ENCODE assay signal across 12 cellular contexts in the genomic region with DNA sequence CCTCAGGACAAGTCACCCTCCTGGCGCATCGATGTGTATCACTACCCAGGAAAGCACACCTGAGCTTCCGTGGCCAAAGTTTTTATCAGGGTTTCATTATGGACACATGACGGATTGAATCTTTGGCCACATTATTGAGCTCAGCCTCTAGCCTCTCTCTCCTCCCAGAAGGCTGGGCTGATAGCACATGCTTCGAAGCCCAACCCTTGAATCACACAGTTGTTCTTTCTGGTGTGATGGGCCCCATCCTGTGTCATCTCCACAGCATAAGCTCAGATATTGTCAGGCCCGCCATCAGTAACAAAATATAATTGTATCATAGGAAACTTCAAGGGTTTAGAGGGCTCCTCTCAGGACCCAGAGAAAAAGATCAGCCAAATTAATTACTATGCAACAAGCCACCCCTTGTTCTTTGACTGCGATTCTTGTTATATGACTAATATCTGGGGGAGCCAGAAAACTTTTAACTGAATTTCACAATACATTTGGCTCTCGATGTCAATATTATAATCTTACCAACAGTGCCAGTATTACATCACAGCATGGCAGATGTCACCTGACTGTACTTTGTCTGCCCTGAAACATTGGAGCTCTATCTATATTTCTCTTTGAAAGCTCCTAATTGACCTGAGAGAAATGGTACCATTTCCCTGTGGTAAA. TPM values are rescaled to one million over a fixed set of nuclear protein-coding genes. Genes with fewer than 3 reads are reported as not detected.
DNase-seq lines count a peak whose midpoint lies in the region; ATAC-seq and TF ChIP-seq lines count a peak whose summit lies in the region.
"Not testable (repeated sequence)": the region's sequence is repeated elsewhere in the genome, so short reads cannot be mapped to it uniquely, and the experiment has no call there.
"Had no signal": no experiment of that assay in that cellular context is flagged by ENCODE, and none has a peak within 500 bp of the region (broad histone marks: within the 10 kb centered on the region; RNA-seq: fewer than 3 reads in every experiment).

No MANE protein-coding gene starts in this region.

- not testable (repeated sequence) for H3K9me3 ChIP-seq in RWPE2 (ENCODE audit: severe bottlenecking); lower lobe of right lung; aorta (ENCODE audit: control insufficient read depth, low read length)

- not testable (repeated sequence) for H3K36me3 ChIP-seq in RWPE2 (ENCODE audit: low read depth); lower lobe of right lung; aorta (ENCODE audit: control insufficient read depth in 1 of 2, insufficient read depth in 2 of 2, low read length in 1 of 2)

- not testable (repeated sequence) for H3K4me1 ChIP-seq in RWPE2 (ENCODE audit: insufficient read depth, poor library complexity, severe bottlenecking); foreskin keratinocyte; lower lobe of right lung; aorta (ENCODE audit: control insufficient read depth in 1 of 2, insufficient read depth in 2 of 2, low read length in 2 of 2)

- ATAC-seq in RWPE2 (ENCODE audit: low read depth) (peak; percentile 77), foreskin keratinocyte (peak; percentile 74), Right ventricle myocardium superior (ENCODE audit: poor library complexity) (peak; percentile 75), left ventricle myocardium superior (peak; percentile 81), left lobe of liver (peak; percentile 42), lower lobe of right lung (peak; percentile 23 to 37), sciatic nerve (peak; percentile 78), aorta (ENCODE audit: low FRiP score) (peak; percentile 78)

- WGBS in aorta, 2 donors: no CpG with 5 or more reads among the region's 8 CpGs

- TF ChIP-seq CTCF in RWPE2 (IDR thresholded peaks at IDR 0.05; ENCODE audit: poor library complexity, severe bottlenecking); foreskin keratinocyte (conservative IDR thresholded peaks at IDR 0.05); lower lobe of right lung (IDR thresholded peaks at IDR 0.05): not testable (repeated sequence)

- not testable (repeated sequence) for H3K4me3 ChIP-seq in RWPE2 (ENCODE audit: severe bottlenecking); lower lobe of right lung; aorta (ENCODE audit: low read length in 2 of 2)

- intact Hi-C loops in Right ventricle myocardium superior (cut with DNase I); left ventricle myocardium superior (cut with micrococcal nuclease); lower lobe of right lung (cut with DNase I); sciatic nerve (cut with DNase I); aorta (cut with DNase I): not testable (repeated sequence)

- not testable (repeated sequence) for DNase-seq in RWPE2 (ENCODE audit: low spot score); foreskin keratinocyte; Right ventricle myocardium superior; left ventricle myocardium superior; left lobe of liver (ENCODE audit: low spot score); lower lobe of right lung; sciatic nerve (ENCODE audit: low spot score); aorta

- H3K27me3 ChIP-seq in RWPE2 (ENCODE audit: insufficient read depth, poor library complexity, severe bottlenecking); foreskin keratinocyte; lower lobe of right lung (ENCODE audit: low read depth); aorta (ENCODE audit: control insufficient read depth in 1 of 2, insufficient read depth in 2 of 2, low read length in 1 of 2): not testable (repeated sequence)

- not testable (repeated sequence) for H3K27ac ChIP-seq in RWPE2 (ENCODE audit: poor library complexity, severe bottlenecking); foreskin keratinocyte; lower lobe of right lung; aorta (ENCODE audit: low read depth in 1 of 2, low read length in 2 of 2)

RNA-seq across cellular contexts. Expression of gene GOLGA8O, which starts 48.8 kb away (rescaled TPM):
- total RNA-seq in foreskin keratinocyte: 0.24 TPM in 1 of 2 replicates, not detected in the other
- not detected in 2 replicates for polyA plus RNA-seq in foreskin keratinocyte
- 1.5 TPM for total RNA-seq in Right ventricle myocardium superior
- total RNA-seq in left ventricle myocardium superior: 2.0 TPM
- total RNA-seq in left lobe of liver: 3.2 TPM
- not detected for total RNA-seq in lower lobe of right lung
- 9.9 TPM for total RNA-seq in sciatic nerve
- 10 to 100 TPM in 1 of 2 donors, 1 to 10 TPM in 1; 2.1 to 13.0 TPM for total RNA-seq in aorta
- 1 to 10 TPM; 1.4 to 4.0 TPM for polyA plus RNA-seq in aorta
- total RNA-seq: A172; Caco-2; CD4-positive, CD25-positive, alpha-beta regulatory T cell had no signal
- polyA plus RNA-seq: AG04450; CD4-positive, CD25-positive, alpha-beta regulatory T cell had no signal

Comparison
In these comparisons a context has a peak if more than half of its experiments do, and no peak if none do; other contexts are left out.
1. ATAC-seq: peak in every context shown above with its lines; median percentile 81 in left ventricle myocardium superior; 78 in sciatic nerve; 78 in aorta; 77 in RWPE2; 75 in Right ventricle myocardium superior; 74 in foreskin keratinocyte; 42 in left lobe of liver; 30 in lower lobe of right lung.